Comparison of ENCODE assay signal across 15 cellular contexts in genomic region chr18:49967171-49967570, GRCh38.
DNase-seq lines count a peak whose midpoint lies in the region; ATAC-seq and TF ChIP-seq lines count a peak whose summit lies in the region.
"Had no signal": no experiment of that assay in that cellular context is flagged by ENCODE, and none has a peak within 500 bp of the region (broad histone marks: within the 10 kb centered on the region; RNA-seq: fewer than 3 reads in every experiment).

No MANE protein-coding gene starts in this region.

- H3K4me3 ChIP-seq in lung (no peak overlapping the region), mesendoderm (ENCODE audit: low read length) (no peak overlapping the region)
- H3K4me3 ChIP-seq: adrenal gland had no signal

- no peaks in the 10 kb centered on the region for H3K9me3 ChIP-seq in lung (ENCODE audit: control insufficient read depth in 2 of 2, insufficient read depth in 1 of 2, low read length in 1 of 2)
- H3K9me3 ChIP-seq: adrenal gland had no signal

- no peak overlapping the region for H3K4ac ChIP-seq in mesendoderm (ENCODE audit: low read depth, low read length)

- no peaks in the 10 kb centered on the region for H3K79me2 ChIP-seq in mesendoderm (ENCODE audit: control insufficient read depth, insufficient read depth, low read length)

- H3K4me2 ChIP-seq in mesendoderm (ENCODE audit: low read length) = no peak overlapping the region

- no peak overlapping the region for H3K56ac ChIP-seq in mesendoderm (ENCODE audit: low read length)

- WGBS in lung, 2 donors = 55 to 68% methylated on average over 4 of the region's 4 CpGs
- no CpG with 5 or more reads among the region's 4 CpGs for WGBS in mesendoderm (ENCODE audit: extremely low coverage, insufficient coverage, low lambda C conversion rate)

- no peak overlapping the region for H2AK5ac ChIP-seq in mesendoderm (ENCODE audit: low read length)

- H3K4me1 ChIP-seq in lung (ENCODE audit: control insufficient read depth in 2 of 2, insufficient read depth in 2 of 2, low read length in 2 of 2) (no peaks in the 10 kb centered on the region), mesendoderm (ENCODE audit: control insufficient read depth, low read depth, low read length) (no peaks in the 10 kb centered on the region)
- H3K4me1 ChIP-seq: adrenal gland had no signal

- H3K23ac ChIP-seq in mesendoderm (ENCODE audit: low read length) = no peak overlapping the region

- H3K27me3 ChIP-seq in lung (ENCODE audit: control insufficient read depth, insufficient read depth) = no peaks in the 10 kb centered on the region
- no peaks in the 10 kb centered on the region for H3K27me3 ChIP-seq in mesendoderm (ENCODE audit: insufficient read depth, low read length, poor library complexity)
- H3K27me3 ChIP-seq: adrenal gland had no signal

- H3K18ac ChIP-seq in mesendoderm (ENCODE audit: low read length) = no peak overlapping the region

- H2BK120ac ChIP-seq in mesendoderm (ENCODE audit: low read depth, low read length) = no peak overlapping the region

- H3K27ac ChIP-seq in lung (ENCODE audit: low read depth in 1 of 2, low read length in 1 of 2) (no peak overlapping the region), mesendoderm (ENCODE audit: low read depth, low read length) (no peak overlapping the region)
- H3K27ac ChIP-seq: adrenal gland had no signal

- DNase-seq in HT-29 (ENCODE audit: low spot score) = peak; percentile 87
- no peak for DNase-seq in lung (ENCODE audit: low spot score)
- DNase-seq in mesendoderm = no peak
- no peak for DNase-seq in AG08396 (ENCODE audit: low spot score)
- no peak for DNase-seq in GM13976 (ENCODE audit: low spot score)
- no peak for DNase-seq in DMS79 treated with DMSO at 0.1 percent for 48 hours (lab: John Stamatoyannopoulos, UW)
- DNase-seq: activated CD4-positive, alpha-beta memory T cell treated with anti-CD3 and anti-CD28 coated beads, Interleukin-2, amount 10 ng/mL, durations not matched to agents 7 days and 5 days; adrenal gland; CD4-positive, CD25-positive, alpha-beta regulatory T cell; left ventricle myocardium superior; NCI-H1436; stimulated activated CD8-positive, alpha-beta memory T cell treated with anti-CD3 and anti-CD28 coated beads, Interleukin-4, amount 100 ng/mL, for 48 hours had no signal

- H4K5ac ChIP-seq in mesendoderm (ENCODE audit: low read length) = no peak overlapping the region

- peak; percentile 74 for ATAC-seq in GM18861 (IDR thresholded peaks at IDR 0.05; ENCODE audit: unreplicated experiment)
- ATAC-seq in HG02588 (IDR thresholded peaks at IDR 0.05; ENCODE audit: unreplicated experiment) = peak; percentile 79
- ATAC-seq in lung (ENCODE audit: insufficient read depth, low FRiP score) = peak; percentile 24
- ATAC-seq: left ventricle myocardium superior, Right ventricle myocardium inferior had no signal

- H3K79me1 ChIP-seq in mesendoderm (ENCODE audit: low read length) = no peaks in the 10 kb centered on the region

- H2BK15ac ChIP-seq in mesendoderm (replicated peaks; ENCODE audit: low read depth) = no peak overlapping the region

- no peak overlapping the region for H3K9ac ChIP-seq in mesendoderm (ENCODE audit: low read length)

- TF ChIP-seq CTCF in lung (IDR thresholded peaks at IDR 0.05; ENCODE audit: control extremely low read depth, extremely low read depth) = no peak
- TF ChIP-seq CTCF in GM13976 (IDR thresholded peaks at IDR 0.05; ENCODE audit: borderline replicate concordance, control extremely low read depth, extremely low read depth, insufficient read depth, missing control alignments) = no peak

- H3K36me3 ChIP-seq in lung (ENCODE audit: control insufficient read depth in 2 of 2, insufficient read depth in 2 of 2, low read length in 2 of 2) (no peaks in the 10 kb centered on the region), mesendoderm (ENCODE audit: control insufficient read depth, insufficient read depth, low read length) (no peaks in the 10 kb centered on the region)
- H3K36me3 ChIP-seq: adrenal gland had no signal

- no peak overlapping the region for H2BK5ac ChIP-seq in mesendoderm (ENCODE audit: low read length)

- H4K8ac ChIP-seq in mesendoderm (ENCODE audit: low read depth, low read length) = no peak overlapping the region

- in situ Hi-C loops in GM13976 (cut with MboI; ENCODE audit: low sequenced_read_pairs, unreplicated experiment) = no loop called here

Comparison
In these comparisons a context has a peak if more than half of its experiments do, and no peak if none do; other contexts are left out.
1. ATAC-seq: peak in every context shown above with its lines; median percentile 79 in HG02588; 74 in GM18861; 24 in lung.